In genomic region chr1:155135416-155136197, GRCh38 we compare ENCODE assay signal across 1 cellular context.
TF ChIP-seq lines count a peak whose summit lies in the region.

Gene SLC50A1 (plus strand): TSS chr1:155135852. CDS start chr1:155135912, 60 bp downstream.

TF ChIP-seq in HepG2, 621 proteins besides CTCF, POLR2A, EP300 and RAD21 (continued from another document and continues in another):
- TF ChIP-seq RERE (CRISPR knock-in tag; IDR thresholded peaks at IDR 0.05; ENCODE audit: low read depth) (0 out of 2 replicates have a peak, but pooled peaks have one; percentile 23), ZBTB1 (CRISPR knock-in tag; IDR thresholded peaks at IDR 0.05; ENCODE audit: borderline replicate concordance) (no peak), E2F5 (CRISPR knock-in tag; conservative IDR thresholded peaks at IDR 0.05) (0 out of 2 replicates have a peak, but pooled peaks have one; percentile 31), CERS6 (CRISPR knock-in tag; IDR thresholded peaks at IDR 0.05) (no peak), ZSCAN5A (CRISPR knock-in tag; IDR thresholded peaks at IDR 0.05; ENCODE audit: borderline replicate concordance) (0 out of 2 replicates have a peak, but pooled peaks have one; percentile 7), ZNF292 (CRISPR knock-in tag; IDR thresholded peaks at IDR 0.05; ENCODE audit: borderline replicate concordance, low read depth) (no peak), ZNF121 (CRISPR knock-in tag; IDR thresholded peaks at IDR 0.05) (no peak), ZSCAN21 (CRISPR knock-in tag; IDR thresholded peaks at IDR 0.05; ENCODE audit: borderline replicate concordance) (peak; percentile 80; the same call in 1 of the 2 replicates), ZNF207 (IDR thresholded peaks at IDR 0.05; ENCODE audit: borderline replicate concordance) (no peak), ZSCAN31 (CRISPR knock-in tag; IDR thresholded peaks at IDR 0.05; ENCODE audit: low read depth) (peak; percentile 71; the same call in 1 of the 2 replicates), DPF2 (CRISPR knock-in tag; IDR thresholded peaks at IDR 0.05; ENCODE audit: borderline replicate concordance, low read depth) (no peak), ZNF484 (CRISPR knock-in tag; IDR thresholded peaks at IDR 0.05; ENCODE audit: borderline replicate concordance, low read depth) (no peak), SRSF1 (optimal IDR thresholded peaks at IDR 0.05; ENCODE audit: low read depth, low read length) (no peak), RCOR2 (CRISPR knock-in tag; IDR thresholded peaks at IDR 0.05) (no peak), TMF1 (CRISPR knock-in tag; IDR thresholded peaks at IDR 0.05; ENCODE audit: low read depth) (no peak), ZNF12 (CRISPR knock-in tag; IDR thresholded peaks at IDR 0.05) (no peak; the same call in 1 of the 2 replicates), PAF1 (CRISPR knock-in tag; IDR thresholded peaks at IDR 0.05) (peak; percentile 83; the same call in 1 of the 2 replicates), ONECUT2 (CRISPR knock-in tag; IDR thresholded peaks at IDR 0.05) (no peak), ETS1 (CRISPR knock-in tag; IDR thresholded peaks at IDR 0.05) (peak; percentile 36; the same call in 1 of the 2 replicates), TARDBP (CRISPR knock-in tag; IDR thresholded peaks at IDR 0.05) (no peak), ISL2 (CRISPR knock-in tag; IDR thresholded peaks at IDR 0.05) (no peak; the same call in 1 of the 2 replicates), ATF6 (CRISPR knock-in tag; conservative IDR thresholded peaks at IDR 0.05) (no peak), ZNF33A (CRISPR knock-in tag; IDR thresholded peaks at IDR 0.05; ENCODE audit: borderline replicate concordance) (no peak), ZBTB46 (CRISPR knock-in tag; IDR thresholded peaks at IDR 0.05; ENCODE audit: borderline replicate concordance) (peak; percentile 89; the same call in 1 of the 2 replicates), ZNF430 (CRISPR knock-in tag; IDR thresholded peaks at IDR 0.05) (peak; percentile 64), PAX8 (CRISPR knock-in tag; IDR thresholded peaks at IDR 0.05; ENCODE audit: borderline replicate concordance) (0 out of 2 replicates have a peak, but pooled peaks have one; percentile 91), SRF (IDR thresholded peaks at IDR 0.05; ENCODE audit: low read depth, low read length) (no peak), ATF7 (IDR thresholded peaks at IDR 0.05) (no peak), ATF7 (CRISPR knock-in tag; IDR thresholded peaks at IDR 0.05) (peak; percentile 51), NONO (IDR thresholded peaks at IDR 0.05) (no peak), NONO (CRISPR knock-in tag; conservative IDR thresholded peaks at IDR 0.05) (peak; percentile 83; the same call in 1 of the 2 replicates), NPAS2 (CRISPR knock-in tag; IDR thresholded peaks at IDR 0.05; ENCODE audit: borderline replicate concordance) (no peak), NFKBIZ (CRISPR knock-in tag; IDR thresholded peaks at IDR 0.05) (no peak), MZF1 (CRISPR knock-in tag; IDR thresholded peaks at IDR 0.05; ENCODE audit: borderline replicate concordance) (no peak), ERF (CRISPR knock-in tag; IDR thresholded peaks at IDR 0.05) (no peak; the same call in 1 of the 2 replicates), ZNF605 (CRISPR knock-in tag; IDR thresholded peaks at IDR 0.05) (peak; percentile 96), HOXD1 (CRISPR knock-in tag; IDR thresholded peaks at IDR 0.05) (no peak), RORA (CRISPR knock-in tag; IDR thresholded peaks at IDR 0.05) (no peak), ZNF225 (CRISPR knock-in tag; IDR thresholded peaks at IDR 0.05) (no peak), LCORL (IDR thresholded peaks at IDR 0.05) (no peak), LCORL (CRISPR knock-in tag; IDR thresholded peaks at IDR 0.05) (peak; percentile 49; the same call in 1 of the 2 replicates), ZFP90 (CRISPR knock-in tag; IDR thresholded peaks at IDR 0.05; ENCODE audit: borderline replicate concordance) (no peak), ZHX2 (IDR thresholded peaks at IDR 0.05; ENCODE audit: low read depth) (no peak), ZHX2 (CRISPR knock-in tag; IDR thresholded peaks at IDR 0.05; ENCODE audit: borderline replicate concordance) (0 out of 2 replicates have a peak, but pooled peaks have one; percentile 61), ZFP1 (CRISPR knock-in tag; IDR thresholded peaks at IDR 0.05) (no peak)
